In genomic region chr7:12638851-12639467, GRCh38 we compare ENCODE assay signal across 8 cellular contexts. TPM values are rescaled to one million over a fixed set of nuclear protein-coding genes. Genes with fewer than 3 reads are reported as not detected.
DNase-seq lines count a peak whose midpoint lies in the region; ATAC-seq, FAIRE-seq and TF ChIP-seq lines count a peak whose summit lies in the region.

No MANE protein-coding gene starts in this region.

- intact Hi-C loops in GM12878 (cut with micrococcal nuclease; ENCODE audit: unreplicated experiment): loop anchor here (1.0 to 5.0 kb wide), 3 partner anchors 48 to 1088 kb away; partner anchors contain the start of gene ARL4A

- in situ Hi-C loops in GM12878 (cut with MboI): no loop called here

- no peak for TF ChIP-seq EP300 in GM12878 (IDR thresholded peaks at IDR 0.05; ENCODE audit: borderline replicate concordance in 1 of 2, control insufficient read depth in 1 of 2, low read depth in 2 of 2, low read length in 2 of 2)

- H4K20me1 ChIP-seq in GM12878 (ENCODE audit: control insufficient read depth, insufficient read depth): no peaks in the 10 kb centered on the region

- no peaks in the 10 kb centered on the region for H3K36me3 ChIP-seq in GM12878 (ENCODE audit: control insufficient read depth in 2 of 2, insufficient read depth in 2 of 2, low read length in 1 of 2)

- no peaks in the 10 kb centered on the region for H3K4me1 ChIP-seq in GM12878 (ENCODE audit: control insufficient read depth, insufficient read depth, low read length)

- H3K4me1 Mint-ChIP-seq in HFFc6 (ENCODE audit: low read depth): peaks cover 26% of the 10 kb centered on the region
- peaks cover 14% of the 10 kb centered on the region for H3K4me1 Mint-ChIP-seq in stimulated activated memory B cell treated with anti-CD40 and anti-IgM and Interleukin-4, amounts not matched to agents 10 μg/mL and 1 μg/mL and 100 μg/mL, for 72 hours

- SMC1A ChIA-PET in GM12878 (lab: Charles Lee; ENCODE audit: uncharacterized antibody, unreplicated experiment): interaction anchor here (0.8 to 2.0 kb wide), 6 partner anchors 27 to 627 kb away, joined by 3 to 5 read pairs (median 4); no protein-coding TSS in a partner anchor

- H3K27ac Mint-ChIP-seq in HFFc6: no peak overlapping the region
- H3K27ac Mint-ChIP-seq in stimulated activated memory B cell treated with anti-CD40 and anti-IgM and Interleukin-4, amounts not matched to agents 10 μg/mL and 1 μg/mL and 100 μg/mL, for 72 hours: no peak overlapping the region

- TF ChIP-seq CTCF in HFFc6 (IDR thresholded peaks at IDR 0.05) (peak; percentile 89), GM12878 (IDR thresholded peaks at IDR 0.05 in 2 of 3, conservative IDR thresholded peaks at IDR 0.05 in 1 of 3; ENCODE audit: control insufficient read depth in 2 of 3, extremely low read depth in 1 of 3, insufficient read depth in 1 of 3, low read depth in 3 of 3, low read length in 3 of 3) (peak; percentile 35 to 60 (median 50); a peak in 5 of 6 replicates)

- no peak overlapping the region for H3K27ac ChIP-seq in GM12878 (ENCODE audit: control insufficient read depth, insufficient read depth)

- FAIRE-seq in GM12878 (lab: Jason Lieb, UNC): peak; percentile 84

- DNase-seq in NCI-H2081 (lab: John Stamatoyannopoulos, UW) (peak; percentile 28 to 46), NCI-H2081 treated with DMSO at 0.1 percent for 48 hours (lab: John Stamatoyannopoulos, UW) (no peak), HFFc6 (peak; percentile 56), NCI-H2227 treated with DMSO at 0.1 percent for 48 hours (lab: John Stamatoyannopoulos, UW) (peak; percentile 51), GM12878 (ENCODE audit: low read depth, low spot score) (no peak), left kidney (ENCODE audit: low read depth, low spot score) (peak; percentile 38)
- DNase-seq in activated T-cell treated with anti-CD3 and anti-CD28 coated beads, Interleukin-2, amount 50 U/mL, for 1 hour: no peak

- no peaks in the 10 kb centered on the region for H3K36me3 Mint-ChIP-seq in HFFc6 (ENCODE audit: low read depth)
- H3K36me3 Mint-ChIP-seq in stimulated activated memory B cell treated with anti-CD40 and anti-IgM and Interleukin-4, amounts not matched to agents 10 μg/mL and 1 μg/mL and 100 μg/mL, for 72 hours: no peaks in the 10 kb centered on the region

- no peak overlapping the region for H3K4me3 ChIP-seq in GM12878

- POLR2A ChIA-PET in GM12878 (lab: Charles Lee): no interaction called here

- no TSS peak for BruUV-seq in GM12878 (replicated peaks; lab: Mats Ljungman, UMichigan)

- CTCF ChIA-PET in GM12878 (lab: Yijun Ruan, JAX): interaction anchor here (0.6 to 2.0 kb wide), 17 partner anchors 10 to 1104 kb away, joined by 3 to 16 read pairs (median 4); no protein-coding TSS in a partner anchor

- H3K9me3 Mint-ChIP-seq in HFFc6: no peaks in the 10 kb centered on the region
- no peaks in the 10 kb centered on the region for H3K9me3 Mint-ChIP-seq in stimulated activated memory B cell treated with anti-CD40 and anti-IgM and Interleukin-4, amounts not matched to agents 10 μg/mL and 1 μg/mL and 100 μg/mL, for 72 hours

- H2AFZ ChIP-seq in GM12878 (ENCODE audit: control insufficient read depth, low read depth, low read length): no peak overlapping the region

- H3K4me2 ChIP-seq in GM12878 (ENCODE audit: control insufficient read depth, insufficient read depth): no peak overlapping the region

- RAD21 ChIA-PET in GM12878 (lab: Charles Lee; ENCODE audit: unreplicated experiment): interaction anchor here (1.0 to 1.3 kb wide), 5 partner anchors 8 to 1818 kb away, joined by 3 to 4 read pairs (median 3); no protein-coding TSS in a partner anchor

- no peak for TF ChIP-seq POLR2A in GM12878 (IDR thresholded peaks at IDR 0.05; ENCODE audit: low read depth, low read length)

- H3K9ac ChIP-seq in GM12878 (ENCODE audit: control insufficient read depth, insufficient read depth, low read length): no peak overlapping the region

- H3K79me2 ChIP-seq in GM12878 (ENCODE audit: control insufficient read depth, insufficient read depth, low read length): no peaks in the 10 kb centered on the region

- WGBS in GM12878 (ENCODE audit: insufficient coverage, insufficient replicate concordance, low lambda C conversion rate, missing lambda C conversion rate): 3% methylated on average over 6 of the region's 6 CpGs

- peak; percentile 54; the same call in 1 of the 2 replicates for TF ChIP-seq RAD21 in GM12878 (IDR thresholded peaks at IDR 0.05; ENCODE audit: insufficient read depth, low read depth, low read length)

- H3K4me3 Mint-ChIP-seq in HFFc6: no peak overlapping the region
- no peak overlapping the region for H3K4me3 Mint-ChIP-seq in stimulated activated memory B cell treated with anti-CD40 and anti-IgM and Interleukin-4, amounts not matched to agents 10 μg/mL and 1 μg/mL and 100 μg/mL, for 72 hours

- peak; percentile 58 for ATAC-seq in GM12878
- no peak for ATAC-seq in stimulated activated memory B cell treated with anti-CD40 and anti-IgM and Interleukin-4, amounts not matched to agents 10 μg/mL and 1 μg/mL and 100 μg/mL, for 72 hours

- no peaks in the 10 kb centered on the region for H3K9me3 ChIP-seq in GM12878 (replicated peaks; ENCODE audit: control insufficient read depth, insufficient read depth, low read length)

- H3K27me3 Mint-ChIP-seq in HFFc6 (ENCODE audit: insufficient read depth): peaks cover 1% of the 10 kb centered on the region; the same call in 1 of the 2 replicates
- H3K27me3 Mint-ChIP-seq in stimulated activated memory B cell treated with anti-CD40 and anti-IgM and Interleukin-4, amounts not matched to agents 10 μg/mL and 1 μg/mL and 100 μg/mL, for 72 hours: no peaks in the 10 kb centered on the region

- H3K27me3 ChIP-seq in GM12878 (replicated peaks in 1 of 2; ENCODE audit: control insufficient read depth in 2 of 2, insufficient read depth in 2 of 2, low read length in 1 of 2): no peaks in the 10 kb centered on the region

TF ChIP-seq in GM12878, 131 proteins besides CTCF, POLR2A, EP300 and RAD21 (continues in another document):
- no peak for TF ChIP-seq HDAC2 (IDR thresholded peaks at IDR 0.05)
- no peak for TF ChIP-seq BCLAF1 (IDR thresholded peaks at IDR 0.05)
- no peak for TF ChIP-seq USF1 (IDR thresholded peaks at IDR 0.05; ENCODE audit: borderline replicate concordance, extremely low read length, insufficient read depth, low read depth, low read length)
- no peak for TF ChIP-seq NBN (IDR thresholded peaks at IDR 0.05)
- TF ChIP-seq ZZZ3 (IDR thresholded peaks at IDR 0.05; ENCODE audit: control insufficient read depth, insufficient read length, low read depth): no peak
- TF ChIP-seq PAX8 (IDR thresholded peaks at IDR 0.05): no peak
- no peak for TF ChIP-seq IKZF1 (conservative IDR thresholded peaks at IDR 0.05)
- no peak for TF ChIP-seq SUPT20H (IDR thresholded peaks at IDR 0.05; ENCODE audit: borderline replicate concordance, control insufficient read depth, low read depth, low read length)

RNA-seq across cellular contexts. Expression of gene ARL4A, which starts 48.5 kb away (rescaled TPM):
- total RNA-seq in HFFc6 (2021; fragmentation: NEBNext Ultra II Directional; extraction: Animal tissue kit (Norgen Biotek cat#: 25700)): 10 to 100 TPM; 12.5 to 15.5 (median 14.7) TPM
- 0.20 and 0.35 TPM in 2 replicates for total RNA-seq in GM12878 (2013; cell fraction: nucleolus; rRNA removed)
- total RNA-seq in GM12878 (2014; rRNA removed) (2.0 and 2.3 TPM in 2 replicates), GM12878 (2014; rRNA removed; fragmentation: Illumina TruSeq; extraction: Trizol) (3.2 and 3.5 TPM in 2 replicates), GM12878 (2021) (1.9 and 2.8 TPM in 2 replicates)
- polyA plus RNA-seq in GM12878 (2011; ENCODE audit: low read depth): 1.1 TPM
- polyA plus RNA-seq in GM12878 (2011; rRNA removed) (0.23 and 0.35 TPM in 2 replicates), GM12878 (2014; fragmentation: Illumina TruSeq; extraction: Trizol) (3.7 and 5.2 TPM in 2 replicates), GM12878 (2014; fragmentation: Nextera tagmentation; extraction: Ambion mirVana) (1 to 10 TPM; 1.7 to 2.5 TPM), GM12878 (2014; rRNA removed) (1.7 and 1.9 TPM in 2 replicates), GM12878 (2016; fragmentation: Nextera tagmentation; extraction: Ambion mirVana) (1 to 10 TPM; 4.1 to 4.6 TPM)
- polyA plus RNA-seq in GM12878 (2011; cell fraction: cytosol; rRNA removed): 0.04 and 0.07 TPM in 2 replicates
- polyA plus RNA-seq in GM12878 (2011; cell fraction: nucleus; rRNA removed): 0.20 TPM in 1 of 2 replicates, not detected in the other
- 0.83 and 1.7 TPM in 2 replicates for polyA plus RNA-seq in GM12878 (2012)
- 0.46 TPM in 1 of 2 replicates, not detected in the other for polyA minus RNA-seq in GM12878 (2011; rRNA and poly(A)+ RNA removed)
- polyA minus RNA-seq in GM12878 (2011; cell fraction: cytosol; rRNA and poly(A)+ RNA removed): 1.1 and 1.8 TPM in 2 replicates
- polyA minus RNA-seq in GM12878 (2011; cell fraction: nucleus; rRNA and poly(A)+ RNA removed): 0.36 and 0.67 TPM in 2 replicates

Comparison
In these comparisons a context has a peak if more than half of its experiments do, and no peak if none do; other contexts are left out.
1. DNase-seq: peak in NCI-H2081 (2 of 2), HFFc6 (single experiment), NCI-H2227 treated with DMSO at 0.1 percent for 48 hours (single experiment) and left kidney (single experiment); none in NCI-H2081 treated with DMSO at 0.1 percent for 48 hours (single experiment), GM12878 (single experiment) and activated T-cell treated with anti-CD3 and anti-CD28 coated beads, Interleukin-2, amount 50 U/mL, for 1 hour (single experiment).